ENCODE assay signal across 8 cellular contexts in the genomic region with DNA sequence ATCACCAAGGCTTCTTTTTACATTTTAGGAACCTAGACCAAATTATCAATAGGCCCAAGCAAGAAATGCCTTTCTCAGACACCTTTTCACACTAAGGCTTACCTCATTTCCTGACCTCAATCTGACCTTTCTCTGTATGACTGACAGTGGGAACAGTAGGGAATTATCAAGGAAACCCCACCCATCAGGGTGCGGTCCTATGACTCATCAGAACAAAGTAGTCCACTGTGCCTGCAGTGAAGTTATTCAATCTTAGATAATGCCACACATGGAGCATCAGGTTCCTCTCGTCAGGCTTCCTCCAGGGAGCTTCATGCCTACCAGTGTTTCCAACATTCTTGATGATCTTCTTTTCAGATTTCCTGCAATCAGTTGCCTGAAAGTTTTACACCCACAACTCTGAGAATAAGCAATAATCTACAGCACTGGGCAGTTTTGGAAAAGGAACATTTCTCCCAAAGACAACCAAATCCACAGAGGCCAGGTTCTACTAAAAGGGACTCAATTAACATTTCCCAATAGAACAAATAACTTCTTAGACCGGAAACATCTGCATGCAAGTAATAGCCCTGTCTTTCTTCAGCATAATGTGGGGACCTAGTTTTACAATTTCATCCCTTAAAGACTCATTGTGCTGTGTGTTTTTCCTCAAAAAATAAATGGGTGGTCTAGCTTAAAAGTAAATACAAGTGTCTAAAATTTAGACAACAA. TPM values are rescaled to one million over a fixed set of nuclear protein-coding genes. Genes with fewer than 3 reads are reported as not detected.
DNase-seq lines count a peak whose midpoint lies in the region; ATAC-seq lines count a peak whose summit lies in the region.

No MANE protein-coding gene starts in this region.

- intact Hi-C loops in Right ventricle myocardium inferior (cut with DNase I) (no loop called here), cardiac septum (cut with DNase I) (no loop called here), left ventricle myocardium superior (cut with micrococcal nuclease) (no loop called here)

- no peak for DNase-seq in Right ventricle myocardium inferior (ENCODE audit: missing footprints)
- DNase-seq in cardiac septum (ENCODE audit: low spot score), result no peak
- DNase-seq in RKO (ENCODE audit: low spot score), result peak; percentile 63
- DNase-seq in left ventricle myocardium superior, result no peak
- DNase-seq in NCI-H446 (lab: John Stamatoyannopoulos, UW), result no peak
- DNase-seq in NCI-H446 treated with DMSO at 0.1 percent for 48 hours (lab: John Stamatoyannopoulos, UW), result no peak
- DNase-seq in stimulated activated CD8-positive, alpha-beta memory T cell treated with anti-CD3 and anti-CD28 coated beads, Interleukin-4, amount 100 ng/mL, for 48 hours, result no peak

- ATAC-seq in Right ventricle myocardium inferior, result peak; percentile 23
- ATAC-seq in HG02938 (IDR thresholded peaks at IDR 0.05; ENCODE audit: unreplicated experiment), result peak; percentile 76
- peak; percentile 82 for ATAC-seq in left ventricle myocardium superior

RNA-seq across cellular contexts. Expression of gene TMTC2, which starts 35.9 kb away (rescaled TPM):
- total RNA-seq in Right ventricle myocardium inferior (4.4 TPM), cardiac septum (2.9 TPM), left ventricle myocardium superior (4.7 TPM)

Comparison
In these comparisons a context has a peak if more than half of its experiments do, and no peak if none do; other contexts are left out.
1. ATAC-seq: peak in every context shown above with its lines; median percentile 82 in left ventricle myocardium superior; 76 in HG02938; 23 in Right ventricle myocardium inferior.